Comparison of ENCODE assay signal across 17 cellular contexts in the genomic region with DNA sequence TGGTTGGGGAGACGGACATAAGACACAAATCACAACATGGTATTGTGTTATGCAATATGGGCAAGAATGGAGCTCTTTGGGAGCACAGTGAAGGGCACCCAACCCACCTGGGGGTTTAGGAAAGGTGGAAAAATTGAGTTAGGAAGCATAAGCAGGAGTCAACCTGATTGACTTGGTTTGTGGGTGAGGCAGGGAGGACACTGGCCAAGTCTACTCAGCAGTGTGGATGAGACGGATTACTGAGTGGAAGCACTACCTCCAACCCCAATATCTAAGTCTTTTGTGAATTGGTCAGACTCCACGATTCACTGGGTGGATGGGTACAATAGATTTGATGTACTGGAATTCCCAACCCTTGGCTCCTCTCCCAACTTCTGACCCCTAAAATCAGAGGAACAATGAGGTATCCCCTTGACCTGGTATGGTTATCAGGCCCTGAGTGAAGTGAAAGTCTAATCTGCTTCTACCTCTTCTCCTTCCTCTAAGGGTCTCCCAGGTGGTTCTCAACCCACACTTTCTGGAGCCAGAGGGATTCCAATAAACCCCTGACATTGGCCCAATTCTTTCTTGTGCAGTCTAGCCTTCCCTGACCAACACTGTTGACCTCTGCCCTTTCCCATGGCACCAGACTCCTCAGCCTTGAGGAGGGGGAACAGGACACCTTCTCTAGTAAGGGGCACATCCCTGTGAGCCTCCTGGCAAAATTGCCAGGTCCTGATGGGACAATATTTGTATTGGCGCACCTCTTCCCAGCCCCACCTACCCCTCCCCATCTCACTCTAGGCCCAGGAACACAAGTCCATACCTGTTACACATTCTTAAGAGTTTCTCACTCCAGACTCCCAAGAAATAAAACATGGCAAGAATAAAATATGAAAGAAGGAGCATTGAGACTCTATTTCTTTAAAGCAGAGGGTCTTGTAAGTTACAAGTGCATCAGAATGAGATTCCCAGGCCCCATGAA. TPM values are rescaled to one million over a fixed set of nuclear protein-coding genes. Genes with fewer than 3 reads are reported as not detected.
A peak's percentile ranks its signal among the peaks of the same experiment; 100 is the strongest.
DNase-seq lines count a peak whose midpoint lies in the region; ATAC-seq, FAIRE-seq and TF ChIP-seq lines count a peak whose summit lies in the region.
"Had no signal": no experiment of that assay in that cellular context is flagged by ENCODE, and none has a peak within 500 bp of the region (broad histone marks: within the 10 kb centered on the region; RNA-seq: fewer than 3 reads in every experiment).

No MANE protein-coding gene starts in this region.

- H3K4me1 ChIP-seq in heart right ventricle, result peaks cover 2 to 29% (median 22%) of the 10 kb centered on the region in 9 donors
- peaks cover 19 to 23% of the 10 kb centered on the region in 2 experiments; a peak in 4 of 5 replicates for H3K4me1 ChIP-seq in K562 (replicated peaks in 1 of 2; ENCODE audit: control insufficient read depth in 2 of 2, insufficient read depth in 2 of 2, low read length in 2 of 2)
- H3K4me1 ChIP-seq in liver (ENCODE audit: control insufficient read depth in 4 of 4, insufficient read depth in 4 of 4, low read length in 3 of 4), result peaks cover 0 to 21% (median 9%) of the 10 kb centered on the region in 4 donors

- peaks cover 27% of the 10 kb centered on the region for H4K20me1 ChIP-seq in K562 (replicated peaks; ENCODE audit: control insufficient read depth, insufficient read depth, low read length)

- H3K27me3 ChIP-seq in heart right ventricle, result no peaks in the 10 kb centered on the region
- no peaks in the 10 kb centered on the region for H3K27me3 ChIP-seq in K562 (ENCODE audit: control insufficient read depth in 2 of 2, insufficient read depth in 2 of 2, low read length in 2 of 2)
- no peaks in the 10 kb centered on the region for H3K27me3 ChIP-seq in liver (ENCODE audit: control insufficient read depth in 4 of 4, insufficient read depth in 4 of 4, low read length in 3 of 4)
- H3K27me3 ChIP-seq: vagina had no signal

- peak in 5 of 8 donors; percentile 6 to 27 (median 14) for ATAC-seq in heart right ventricle
- ATAC-seq in Right ventricle myocardium superior (ENCODE audit: poor library complexity), result no peak
- ATAC-seq in K562, result peak; percentile 1
- no peak for ATAC-seq in GM18502 (IDR thresholded peaks at IDR 0.05; ENCODE audit: poor library complexity, unreplicated experiment)
- ATAC-seq in GM18907 (IDR thresholded peaks at IDR 0.05; ENCODE audit: unreplicated experiment), result no peak
- ATAC-seq: activated CD8-positive, alpha-beta T cell treated with anti-CD3 and anti-CD28 coated beads for 36 hours; T-cell had no signal

- no peak for TF ChIP-seq EP300 in K562 (IDR thresholded peaks at IDR 0.05; ENCODE audit: low read length)

- POLR2A ChIA-PET in K562 (lab: Yijun Ruan, JAX), result interaction anchor here (0.6 to 2.6 kb wide), 9 partner anchors 7 to 105 kb away, joined by 3 to 17 read pairs (median 5); partner anchors contain the start of gene ETF1

- H3K79me2 ChIP-seq in K562 (ENCODE audit: control insufficient read depth, insufficient read depth, low read length), result peaks cover 30% of the 10 kb centered on the region

- intact Hi-C loops in heart right ventricle (cut with DNase I) (no loop called here), Right ventricle myocardium superior (cut with DNase I) (no loop called here), K562 (cut with micrococcal nuclease) (no loop called here)

- H3K4me3 ChIP-seq in heart right ventricle (no peak overlapping the region), K562 (no peak overlapping the region), liver (ENCODE audit: low read depth in 1 of 3, low read length in 3 of 3) (no peak overlapping the region)
- H3K4me3 ChIP-seq: vagina had no signal

- H3K9me3 ChIP-seq in heart right ventricle (no peaks in the 10 kb centered on the region), K562 (replicated peaks; ENCODE audit: control insufficient read depth, insufficient read depth, low read depth, low read length) (no peaks in the 10 kb centered on the region), liver (ENCODE audit: control insufficient read depth in 4 of 4, low read length in 3 of 4) (no peaks in the 10 kb centered on the region)
- H3K9me3 ChIP-seq: vagina had no signal

- 81 to 84% methylated on average over 4 of the region's 4 CpGs for WGBS in heart right ventricle, 2 donors
- WGBS in K562 (ENCODE audit: insufficient coverage, low coverage, missing lambda C conversion rate), result 65% methylated on average over 4 of the region's 4 CpGs
- WGBS in liver, result 79% methylated on average over 4 of the region's 4 CpGs

- FAIRE-seq in K562 (lab: Jason Lieb, UNC) (no peak), urothelium cell line (lab: Jason Lieb, UNC) (no peak)
- FAIRE-seq: colon, small intestine had no signal

- peaks cover 0 to 27% (median 19%) of the 10 kb centered on the region in 9 donors for H3K36me3 ChIP-seq in heart right ventricle
- H3K36me3 ChIP-seq in K562 (ENCODE audit: control insufficient read depth, insufficient read depth, low read length), result peaks cover 30% of the 10 kb centered on the region
- peaks cover 2 to 14% (median 13%) of the 10 kb centered on the region in 4 donors for H3K36me3 ChIP-seq in liver (ENCODE audit: control insufficient read depth in 4 of 4, insufficient read depth in 3 of 4, low read depth in 1 of 4, low read length in 3 of 4)
- H3K36me3 ChIP-seq: vagina had no signal

- CTCF ChIA-PET in K562 (lab: Yijun Ruan, JAX; ENCODE audit: low intra/inter-chr PET ratio), result no interaction called here

- no TSS peak for BruUV-seq in K562 (replicated peaks; lab: Mats Ljungman, UMichigan)

- no peak overlapping the region for H3K4me2 ChIP-seq in K562 (ENCODE audit: insufficient read depth, low read length)

- H3K9ac ChIP-seq in K562 (ENCODE audit: insufficient read depth in 1 of 2, low read depth in 2 of 2, low read length in 2 of 2) (no peak overlapping the region), liver (ENCODE audit: low read depth in 1 of 2, low read length in 2 of 2) (no peak overlapping the region)

- H2AFZ ChIP-seq in K562 (ENCODE audit: low read depth, low read length), result no peak overlapping the region

- TF ChIP-seq CTCF in heart right ventricle (IDR thresholded peaks at IDR 0.05), result no peak
- TF ChIP-seq CTCF in K562 (IDR thresholded peaks at IDR 0.05 in 2 of 3, conservative IDR thresholded peaks at IDR 0.05 in 1 of 3; ENCODE audit: insufficient read depth in 2 of 3, low read depth in 1 of 3, low read length in 3 of 3), result no peak
- no peak for TF ChIP-seq CTCF in liver (IDR thresholded peaks at IDR 0.05; ENCODE audit: low read depth, low read length, missing input control)

- DNase-seq in heart right ventricle (no peak), Right ventricle myocardium superior (no peak), K562 (ENCODE audit: extremely low read depth in 1 of 4, low spot score in 3 of 4) (no peak), urothelium cell line (ENCODE audit: low spot score) (peak; percentile 0)
- DNase-seq in stimulated activated naive CD4-positive, alpha-beta T cell treated with Interleukin-2 at 50 U/mL for 16 hours (lab: John Stamatoyannopoulos, UW), result no peak
- DNase-seq: activated CD8-positive, alpha-beta T cell treated with anti-CD3 and anti-CD28 coated beads for 36 hours; activated naive CD4-positive, alpha-beta T cell treated with anti-CD3 and anti-CD28 coated beads, Interleukin-2, amount 50 U/mL, for 16 hours; KG1; naive B cell; NCI-H187 treated with DMSO at 0.1 percent for 48 hours; small intestine; T-cell had no signal

- in situ Hi-C loops in K562 (cut with MboI), result no loop called here

- TF ChIP-seq POLR2A in K562 (conservative IDR thresholded peaks at IDR 0.05), result no peak

- H3K27ac ChIP-seq in heart right ventricle, result peak overlapping the region in 1 of 10 donors; percentile 26
- no peak overlapping the region for H3K27ac ChIP-seq in K562 (ENCODE audit: extremely low read depth, low read depth, low read length)
- no peak overlapping the region for H3K27ac ChIP-seq in liver (ENCODE audit: low read depth in 1 of 2, low read length in 2 of 2)
- H3K27ac ChIP-seq: vagina had no signal

- TF ChIP-seq RAD21 in K562 (CRISPR knock-in tag; conservative IDR thresholded peaks at IDR 0.05 in 1 of 2, IDR thresholded peaks at IDR 0.05 in 1 of 2), result no peak
- no peak for TF ChIP-seq RAD21 in liver (IDR thresholded peaks at IDR 0.05)

- H3K9me1 ChIP-seq in K562 (ENCODE audit: control insufficient read depth, insufficient read depth, low read length), result peaks cover 22% of the 10 kb centered on the region

RNA-seq across cellular contexts. Expression of gene EGR1, which starts 5.3 kb away (rescaled TPM):
- 100 to 1,000 TPM in 1 of 10 donors, 10 to 100 TPM in 8, 1 to 10 TPM in 1; 5.2 to 164 (median 40.8) TPM for total RNA-seq in heart right ventricle
- 10 to 100 TPM; 10.8 to 14.5 TPM for polyA plus RNA-seq in heart right ventricle
- total RNA-seq in Right ventricle myocardium superior, result 6.8 TPM
- 105 and 112 TPM in 2 replicates for total RNA-seq in K562 (2011; cell fraction: chromatin; rRNA removed; ENCODE audit: low replicate concordance)
- total RNA-seq in K562 (2011; cell fraction: nucleolus; rRNA removed), result 51.7 and 57.5 TPM in 2 replicates
- 70.1 and 77.6 TPM in 2 replicates for total RNA-seq in K562 (2011; cell fraction: nucleoplasm; rRNA removed)
- 10.1 and 32.7 TPM in 2 replicates for total RNA-seq in K562 (2014; rRNA removed)
- total RNA-seq in K562 (2014; rRNA removed; fragmentation: Illumina TruSeq; extraction: Trizol), result 12.0 and 19.7 TPM in 2 replicates
- total RNA-seq in K562 (2015; rRNA removed; fragmentation: Illumina TruSeq; extraction: Trizol), result 1.3 and 1.7 TPM in 2 replicates
- 77.0 and 135 TPM in 2 replicates for total RNA-seq in K562 (2021)
- 9.0 and 12.2 TPM in 2 replicates for polyA plus RNA-seq in K562 (2011; rRNA removed)
- polyA plus RNA-seq in K562 (2011; cell fraction: cytosol; rRNA removed), result 10.0 and 22.8 TPM in 2 replicates
- polyA plus RNA-seq in K562 (2011; cell fraction: nucleus; rRNA removed), result 25.0 and 99.0 TPM in 2 replicates
- 195 and 197 TPM in 2 replicates for polyA plus RNA-seq in K562 (2012)
- polyA plus RNA-seq in K562 (2014; fragmentation: Illumina TruSeq; extraction: Trizol), result 78.6 and 132 TPM in 2 replicates
- polyA plus RNA-seq in K562 (2014; fragmentation: Nextera tagmentation; extraction: Ambion mirVana), result 10 to 100 TPM; 21.5 to 43.6 TPM
- 54.7 and 102 TPM in 2 replicates for polyA plus RNA-seq in K562 (2014; rRNA removed)
- 8.4 and 15.0 TPM in 2 replicates for polyA minus RNA-seq in K562 (2011; rRNA and poly(A)+ RNA removed)
- polyA minus RNA-seq in K562 (2011; cell fraction: cytosol; rRNA and poly(A)+ RNA removed), result 36.2 and 53.5 TPM in 2 replicates
- polyA minus RNA-seq in K562 (2011; cell fraction: nucleus; rRNA and poly(A)+ RNA removed), result 13.7 and 30.8 TPM in 2 replicates
- 1 to 10 TPM; 1.4 to 6.1 TPM for total RNA-seq in liver
- polyA plus RNA-seq in liver, result 10 to 100 TPM; 20.1 to 88.7 TPM

RNA-seq across cellular contexts. Expression of gene REEP2, which starts 31.7 kb away (rescaled TPM):
- 10 to 100 TPM in 2 of 10 donors, 1 to 10 TPM in 8; 2.0 to 17.3 (median 8.0) TPM for total RNA-seq in heart right ventricle
- 10 to 100 TPM in 1 of 2 donors, 1 to 10 TPM in 1; 2.3 to 10.8 TPM for polyA plus RNA-seq in heart right ventricle
- 6.1 TPM for total RNA-seq in Right ventricle myocardium superior
- 0.30 and 2.6 TPM in 2 replicates for total RNA-seq in K562 (2011; cell fraction: chromatin; rRNA removed; ENCODE audit: low replicate concordance)
- 0.67 and 0.92 TPM in 2 replicates for total RNA-seq in K562 (2011; cell fraction: nucleolus; rRNA removed)
- 0.76 and 1.8 TPM in 2 replicates for total RNA-seq in K562 (2011; cell fraction: nucleoplasm; rRNA removed)
- 0.09 and 0.49 TPM in 2 replicates for total RNA-seq in K562 (2014; rRNA removed)
- total RNA-seq in K562 (2014; rRNA removed; fragmentation: Illumina TruSeq; extraction: Trizol), result 0.11 TPM in 1 of 2 replicates, not detected in the other
- total RNA-seq in K562 (2015; rRNA removed; fragmentation: Illumina TruSeq; extraction: Trizol), result 0.26 and 0.29 TPM in 2 replicates
- 0.44 and 0.63 TPM in 2 replicates for total RNA-seq in K562 (2021)
- 0.69 and 1.1 TPM in 2 replicates for polyA plus RNA-seq in K562 (2011; rRNA removed)
- polyA plus RNA-seq in K562 (2011; cell fraction: cytosol; rRNA removed), result 1.3 and 1.6 TPM in 2 replicates
- 2.2 and 3.1 TPM in 2 replicates for polyA plus RNA-seq in K562 (2011; cell fraction: nucleus; rRNA removed)
- polyA plus RNA-seq in K562 (2012), result 0.42 TPM in 2 replicates
- polyA plus RNA-seq in K562 (2014; fragmentation: Illumina TruSeq; extraction: Trizol), result 0.13 and 0.54 TPM in 2 replicates
- polyA plus RNA-seq in K562 (2014; fragmentation: Nextera tagmentation; extraction: Ambion mirVana), result under 1 TPM in 1 of 2 experiments, not detected in 1; 0.03 TPM
- polyA plus RNA-seq in K562 (2014; rRNA removed), result 0.05 and 0.32 TPM in 2 replicates
- polyA minus RNA-seq in K562 (2011; rRNA and poly(A)+ RNA removed), result 0.99 and 2.2 TPM in 2 replicates
- polyA minus RNA-seq in K562 (2011; cell fraction: cytosol; rRNA and poly(A)+ RNA removed), result 0.95 TPM in 1 of 2 replicates, not detected in the other
- 0.11 and 0.67 TPM in 2 replicates for polyA minus RNA-seq in K562 (2011; cell fraction: nucleus; rRNA and poly(A)+ RNA removed)
- under 1 TPM; 0.08 to 0.28 TPM for total RNA-seq in liver
- polyA plus RNA-seq in liver, result under 1 TPM in 1 of 2 donors, not detected in 1; 0.12 TPM

Comparison
In these comparisons a context has a peak if more than half of its experiments do, and no peak if none do; other contexts are left out.
1. ATAC-seq: peak in heart right ventricle (5 of 8) and K562 (single experiment); none in Right ventricle myocardium superior (single experiment), GM18502 (single experiment) and GM18907 (single experiment).